ENCODE assay signal across 9 cellular contexts in genomic region chr1:65824103-65824502, GRCh38.
"Had no signal": no experiment of that assay in that cellular context is flagged by ENCODE, and none has a peak within 500 bp of the region (broad histone marks: within the 10 kb centered on the region; RNA-seq: fewer than 3 reads in every experiment).

No MANE protein-coding gene starts in this region.

- H3K9me3 ChIP-seq: HAP-1 had no signal

- H3K4me3 ChIP-seq: GM23338, HAP-1 had no signal

- FAIRE-seq: HTR-8/SVneo had no signal

- H3K9ac ChIP-seq: KMS-11 had no signal

- H3K36me3 ChIP-seq: HAP-1 had no signal

- H3K27ac ChIP-seq: KMS-11 had no signal

- H3K4me1 ChIP-seq: HAP-1 had no signal

- H2AFZ ChIP-seq: GM23338 had no signal

- H3K4me2 ChIP-seq: GM23338, KMS-11 had no signal

- ATAC-seq: GM23338, HCT116 had no signal

- DNase-seq: H7, HFFc6, Karpas-422, KBM-7 had no signal
